ENCODE assay signal across 9 cellular contexts in genomic region chr10:91582063-91582673, GRCh38.
"Had no signal": no experiment of that assay in that cellular context is flagged by ENCODE, and none has a peak within 500 bp of the region (broad histone marks: within the 10 kb centered on the region; RNA-seq: fewer than 3 reads in every experiment).

No MANE protein-coding gene starts in this region.

- H3K4me1 ChIP-seq: breast epithelium, tibial nerve, vagina had no signal

- ATAC-seq: activated CD4-positive, CD25-positive, alpha-beta regulatory T cell treated with anti-CD3 and anti-CD28 coated beads, Interleukin-2, amount 50 U/mL, for 24 hours; mucosa of descending colon had no signal

- DNase-seq: activated naive CD4-positive, alpha-beta T cell treated with anti-CD3 and anti-CD28 coated beads, Interleukin-2, amount 50 U/mL, for 16 hours; amygdala; hippocampal formation; mucosa of descending colon had no signal

- H3K27me3 ChIP-seq: breast epithelium, tibial nerve, vagina had no signal

- H3K4me3 ChIP-seq: breast epithelium, mucosa of descending colon, skin epidermis, tibial nerve, vagina had no signal

- H3K27ac ChIP-seq: breast epithelium, skin epidermis, tibial nerve, vagina had no signal

- H3K9me3 ChIP-seq: breast epithelium, mucosa of descending colon, vagina had no signal

- H3K36me3 ChIP-seq: breast epithelium, tibial nerve, vagina had no signal
